In the genomic region with DNA sequence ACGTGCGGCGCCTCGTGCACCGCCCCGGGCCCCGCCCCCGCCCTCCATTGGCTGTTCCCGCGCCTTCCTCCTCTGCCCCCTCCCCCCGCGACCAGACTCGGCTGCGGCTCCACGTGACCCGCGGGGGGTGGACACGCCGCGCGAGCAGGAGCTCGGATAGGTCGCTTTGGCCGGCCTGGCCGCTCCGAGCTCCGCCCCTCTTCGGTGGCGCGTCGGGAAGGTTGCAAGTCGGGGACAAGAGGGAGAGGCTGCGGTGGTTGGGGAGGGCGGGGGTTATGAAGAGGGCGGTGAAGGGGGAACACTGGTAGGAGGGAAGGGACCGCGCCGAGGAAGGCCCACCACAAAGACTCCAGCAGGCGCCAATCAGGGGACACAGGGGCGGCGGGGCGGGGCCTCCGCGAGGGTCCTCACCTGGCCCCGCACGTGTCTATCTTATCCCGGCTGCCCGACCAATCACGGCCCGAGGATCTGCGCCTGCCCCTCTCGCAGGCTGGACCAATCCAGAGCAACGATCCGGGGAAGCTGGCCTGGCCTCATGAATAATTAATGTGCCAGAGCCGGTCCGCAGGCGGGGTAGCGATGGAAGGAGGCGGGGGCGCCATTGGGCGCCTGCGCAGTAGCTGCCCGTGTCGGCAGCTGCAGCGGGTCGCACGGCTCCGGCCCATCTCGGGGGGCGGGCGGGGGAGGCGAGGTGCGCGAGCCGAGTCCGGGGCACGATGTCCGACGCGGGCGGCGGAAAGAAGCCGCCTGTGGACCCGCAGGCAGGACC, we compare ENCODE assay signal across 8 cellular contexts. TPM values are rescaled to one million over a fixed set of nuclear protein-coding genes. Genes with fewer than 3 reads are reported as not detected.
A peak's percentile ranks its signal among the peaks of the same experiment; 100 is the strongest.
DNase-seq lines count a peak whose midpoint lies in the region; ATAC-seq and TF ChIP-seq lines count a peak whose summit lies in the region.

Gene TEF, plus strand, starts transcription at position 614 of the 769 bp plus-strand sequence. Its CDS starts 103 bp downstream, at position 717.

- H3K4me1 ChIP-seq in esophagus (ENCODE audit: control insufficient read depth in 2 of 2, insufficient read depth in 2 of 2, low read length in 1 of 2), result peaks cover 2 to 4% of the 10 kb centered on the region in 2 donors
- H3K4me1 ChIP-seq in mucosa of rectum (ENCODE audit: control insufficient read depth in 2 of 2, insufficient read depth in 2 of 2, low read length in 2 of 2), result peaks cover 21 to 35% of the 10 kb centered on the region in 2 donors

- H3K9ac ChIP-seq in mucosa of rectum (ENCODE audit: low read depth in 1 of 2, low read length in 2 of 2), result peak within 1 kb of the TSS; percentile 92 to 95

- H3K27ac ChIP-seq in esophagus (ENCODE audit: low read depth in 2 of 2, low read length in 1 of 2), result peak within 1 kb of the TSS; percentile 98 to 100
- peak within 1 kb of the TSS; percentile 100 for H3K27ac ChIP-seq in mucosa of rectum (ENCODE audit: low read depth in 2 of 2, low read length in 2 of 2)

- H3K36me3 ChIP-seq in esophagus (ENCODE audit: control insufficient read depth in 2 of 2, insufficient read depth in 2 of 2, low read length in 1 of 2) (no peaks in the 10 kb centered on the region), mucosa of rectum (ENCODE audit: control insufficient read depth in 2 of 2, insufficient read depth in 2 of 2, low read length in 2 of 2) (no peaks in the 10 kb centered on the region)

- peak within 1 kb of the TSS; percentile 71 to 76 for H3K4me3 ChIP-seq in esophagus (ENCODE audit: low read depth in 1 of 2, low read length in 2 of 2)
- H3K4me3 ChIP-seq in mucosa of rectum (ENCODE audit: low read length in 2 of 2), result peak within 1 kb of the TSS; percentile 82

- DNase-seq in DMS53 (lab: John Stamatoyannopoulos, UW) (peak; percentile 98), KG1 (lab: John Stamatoyannopoulos, UW) (peak; percentile 98)
- peak; percentile 97 for DNase-seq in activated T-cell treated with anti-CD3 and anti-CD28 coated beads, Interleukin-2, amount 50 U/mL, for 48 hours
- DNase-seq in stimulated activated CD8-positive, alpha-beta memory T cell treated with anti-CD3 and anti-CD28 coated beads, Interleukin-4, amount 100 ng/mL, for 4 hours (ENCODE audit: low read depth in 2 of 2, low spot score in 1 of 2), result peak; percentile 93 to 95

- WGBS in esophagus, 2 donors, result 1% methylated on average over 72 to 84 of the region's 84 CpGs

- peak; percentile 83 for ATAC-seq in GM21737 (IDR thresholded peaks at IDR 0.05; ENCODE audit: unreplicated experiment)

- H3K9me3 ChIP-seq in esophagus (ENCODE audit: control insufficient read depth in 2 of 2, insufficient read depth in 1 of 2, low read depth in 1 of 2, low read length in 1 of 2) (no peaks in the 10 kb centered on the region), mucosa of rectum (ENCODE audit: control insufficient read depth in 2 of 2, low read length in 2 of 2) (no peaks in the 10 kb centered on the region)

- no peaks in the 10 kb centered on the region for H3K27me3 ChIP-seq in esophagus (ENCODE audit: control insufficient read depth in 1 of 2, insufficient read depth in 2 of 2, low read length in 2 of 2)
- H3K27me3 ChIP-seq in mucosa of rectum (ENCODE audit: control insufficient read depth in 2 of 2, insufficient read depth in 2 of 2, low read length in 2 of 2), result no peaks in the 10 kb centered on the region

TF ChIP-seq in PFSK-1, 5 proteins besides CTCF, POLR2A, EP300 and RAD21:
- TF ChIP-seq SIN3A (IDR thresholded peaks at IDR 0.05; ENCODE audit: borderline replicate concordance, insufficient read depth, low read length), result peak; percentile 85
- TF ChIP-seq POLR2AphosphoS5 (IDR thresholded peaks at IDR 0.05; ENCODE audit: low read depth, low read length), result no peak
- TF ChIP-seq REST (IDR thresholded peaks at IDR 0.05; ENCODE audit: insufficient read depth in 1 of 2, low read depth in 2 of 2, low read length in 2 of 2), result no peak
- no peak for TF ChIP-seq TAF1 (IDR thresholded peaks at IDR 0.05; ENCODE audit: borderline replicate concordance, insufficient read depth, low read length)
- peak; percentile 27 for TF ChIP-seq FOXP2 (optimal IDR thresholded peaks at IDR 0.05; ENCODE audit: borderline replicate concordance, extremely low read depth, extremely low read length, insufficient read depth)

RNA-seq across cellular contexts. Expression of gene TEF, which starts in this region (rescaled TPM):
- 3.6 TPM for polyA plus RNA-seq in PFSK-1 (2012; ENCODE audit: insufficient read length, low read depth)
- polyA plus RNA-seq in esophagus, result 1 to 10 TPM; 8.5 to 9.5 TPM

Comparison
In these comparisons a context has a peak if more than half of its experiments do, and no peak if none do; other contexts are left out.
1. Peak in every context shown above with its lines: DNase-seq, ATAC-seq, H3K4me3 ChIP-seq and H3K27ac ChIP-seq.